ENCODE assay signal across 9 cellular contexts in the genomic region with DNA sequence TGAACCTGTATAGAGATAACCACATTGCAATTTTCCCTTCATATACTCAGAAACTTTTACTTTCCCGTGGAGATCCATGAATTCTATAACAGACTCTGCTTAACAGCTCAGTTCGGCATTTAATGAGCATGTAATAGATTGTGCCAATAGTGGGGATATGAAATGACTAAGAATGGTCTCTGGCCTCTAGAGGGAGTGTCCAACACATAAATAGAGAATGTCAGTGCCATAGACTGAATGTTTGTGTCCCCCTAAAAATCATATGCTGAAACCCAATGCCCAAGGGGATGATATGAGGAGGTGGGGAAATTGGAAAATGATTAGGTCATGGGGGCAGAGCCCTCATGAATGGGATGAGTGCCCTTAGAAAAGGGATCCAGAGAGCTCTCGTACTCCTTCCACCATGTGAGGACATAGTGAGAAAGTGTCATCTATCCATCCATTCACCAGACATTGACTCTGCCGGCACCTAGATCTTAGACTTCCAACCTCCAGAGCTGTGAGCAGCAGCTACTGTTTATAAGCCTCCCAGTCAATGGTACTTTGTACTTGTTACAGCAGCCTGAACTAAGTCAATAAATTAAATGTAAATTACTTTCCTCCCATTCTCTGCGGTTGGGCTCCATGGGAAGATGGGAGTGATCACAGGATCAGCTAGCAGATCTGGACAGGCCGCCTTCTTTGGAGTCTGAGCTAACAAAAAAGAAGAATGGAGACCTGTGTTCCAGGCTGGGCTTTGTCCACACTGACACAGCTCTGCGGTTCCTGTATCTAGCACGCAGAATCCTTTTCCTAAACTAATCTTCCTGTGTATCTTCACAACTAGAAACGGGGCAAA. TPM values are rescaled to one million over a fixed set of nuclear protein-coding genes. Genes with fewer than 3 reads are reported as not detected.
DNase-seq lines count a peak whose midpoint lies in the region; ATAC-seq and TF ChIP-seq lines count a peak whose summit lies in the region.
"Had no signal": no experiment of that assay in that cellular context is flagged by ENCODE, and none has a peak within 500 bp of the region (broad histone marks: within the 10 kb centered on the region; RNA-seq: fewer than 3 reads in every experiment).

No MANE protein-coding gene starts in this region.

- H3K79me2 ChIP-seq in PC-3 (ENCODE audit: low read length), result no peaks in the 10 kb centered on the region

- H3K27me3 ChIP-seq in GM06990 (replicated peaks; ENCODE audit: control insufficient read depth, insufficient read depth, low read length) (no peaks in the 10 kb centered on the region), PC-3 (ENCODE audit: low read length) (no peaks in the 10 kb centered on the region), ascending aorta (no peaks in the 10 kb centered on the region)

- H2AFZ ChIP-seq in PC-3 (ENCODE audit: low read length), result peak overlapping the region; percentile 15; the same call in 1 of the 2 replicates

- H3K27ac ChIP-seq in PC-3 (ENCODE audit: low read length) (no peak overlapping the region), ascending aorta (no peak overlapping the region)

- POLR2A ChIA-PET in PC-3 (lab: Charles Lee; ENCODE audit: unreplicated experiment), result no interaction called here

- no peaks in the 10 kb centered on the region for H3F3A ChIP-seq in PC-3 (ENCODE audit: low read length, unreplicated experiment)

- no TSS peak for BruUV-seq in PC-3 (replicated peaks; lab: Mats Ljungman, UMichigan)

- H3K9me3 ChIP-seq in PC-3 (ENCODE audit: low read length) (no peaks in the 10 kb centered on the region), ascending aorta (no peaks in the 10 kb centered on the region)

- H4K20me1 ChIP-seq in PC-3 (ENCODE audit: low read length), result no peaks in the 10 kb centered on the region

- CTCF ChIA-PET in PC-3 (lab: Charles Lee), result interaction anchor here (0.5 to 0.6 kb wide), 3 partner anchors 18 to 269 kb away, joined by 3 to 6 read pairs (median 4); no protein-coding TSS in a partner anchor

- no peaks in the 10 kb centered on the region for H3K36me3 ChIP-seq in GM06990 (ENCODE audit: control insufficient read depth, insufficient read depth, low read length)
- H3K36me3 ChIP-seq in PC-3 (ENCODE audit: low read depth, low read length), result no peaks in the 10 kb centered on the region
- no peaks in the 10 kb centered on the region for H3K36me3 ChIP-seq in ascending aorta

- peak; percentile 68 for ATAC-seq in HG02852 (IDR thresholded peaks at IDR 0.05; ENCODE audit: unreplicated experiment)
- ATAC-seq in PC-3, result peak; percentile 84
- peak; percentile 43 for ATAC-seq in left ventricle myocardium superior
- ATAC-seq in GM21528 (IDR thresholded peaks at IDR 0.05; ENCODE audit: low FRiP score, unreplicated experiment), result no peak

- no peak overlapping the region for H3K9ac ChIP-seq in PC-3 (ENCODE audit: low read length)

- H3K9me2 ChIP-seq in PC-3 (replicated peaks; ENCODE audit: low read length), result no peaks in the 10 kb centered on the region

- intact Hi-C loops in PC-3 (cut with micrococcal nuclease) (loop anchor here (2.0 to 10.0 kb wide), 2 partner anchors 72 to 278 kb away; no protein-coding TSS in a partner anchor), left ventricle myocardium superior (cut with micrococcal nuclease) (no loop called here), ascending aorta (cut with DNase I) (no loop called here)

- DNase-seq in GM06990 (ENCODE audit: extremely low read depth, insufficient read length) (no peak), PC-3 (peak; percentile 38), left ventricle myocardium superior (no peak), islet precursor cell (no peak), ascending aorta (ENCODE audit: low spot score in 2 of 2) (no peak), D341Med (ENCODE audit: low spot score) (no peak)
- DNase-seq: right cardiac atrium had no signal

- TF ChIP-seq CTCF in GM06990 (IDR thresholded peaks at IDR 0.05; ENCODE audit: insufficient read depth, low read length, poor library complexity, severe bottlenecking), result peak; percentile 48
- peak; percentile 69 for TF ChIP-seq CTCF in PC-3 (conservative IDR thresholded peaks at IDR 0.05; ENCODE audit: low read depth, low read length)
- peak in 1 of 3 experiments; percentile 33 for TF ChIP-seq CTCF in ascending aorta (IDR thresholded peaks at IDR 0.05)

- H3K4me3 ChIP-seq in GM06990 (replicated peaks; ENCODE audit: low read depth, low read length), result no peak overlapping the region
- no peak overlapping the region for H3K4me3 ChIP-seq in PC-3 (ENCODE audit: low read length)
- no peak overlapping the region for H3K4me3 ChIP-seq in ascending aorta

- H3K4me2 ChIP-seq in PC-3 (ENCODE audit: low read length), result no peak overlapping the region

- H3K4me1 ChIP-seq in PC-3 (ENCODE audit: insufficient read depth, low read length) (peaks cover 11% of the 10 kb centered on the region), ascending aorta (no peaks in the 10 kb centered on the region)

RNA-seq across cellular contexts. Expression of gene HPSE, which starts 28.1 kb away (rescaled TPM):
- 4.2 and 9.1 TPM in 2 replicates for total RNA-seq in PC-3 (2014; rRNA removed)
- total RNA-seq in left ventricle myocardium superior, result 1.3 TPM
- total RNA-seq in ascending aorta, result 1.7 TPM
